In genomic region chr14:33556382-33557121, GRCh38 we compare ENCODE assay signal across 18 cellular contexts.
DNase-seq lines count a peak whose midpoint lies in the region; ATAC-seq and TF ChIP-seq lines count a peak whose summit lies in the region.
"Had no signal": no experiment of that assay in that cellular context is flagged by ENCODE, and none has a peak within 500 bp of the region (broad histone marks: within the 10 kb centered on the region; RNA-seq: fewer than 3 reads in every experiment).

No MANE protein-coding gene starts in this region.

- H3K4me1 Mint-ChIP-seq in T-cell = no peaks in the 10 kb centered on the region
- peaks cover 19% of the 10 kb centered on the region for H3K4me1 Mint-ChIP-seq in type B pancreatic cell (ENCODE audit: unreplicated experiment)
- H3K4me1 Mint-ChIP-seq: immature natural killer cell had no signal

- H3K4me3 ChIP-seq in BE2C (ENCODE audit: low read depth, low read length) (no peak overlapping the region), PC-9 (no peak overlapping the region), left lung (no peak overlapping the region), transverse colon (no peak overlapping the region)
- H3K4me3 ChIP-seq: adrenal gland, vagina had no signal

- in situ Hi-C loops in transverse colon (cut with MboI; ENCODE audit: low pct_ligation_motif_present in 1 of 4, low pct_unique_long_range_greater_than_20kb in 1 of 4, low sequenced_read_pairs in 3 of 4) = no loop called here

- H3K27ac ChIP-seq in PC-9 (peak overlapping the region; percentile 23; the same call in 1 of the 2 replicates), left lung (no peak overlapping the region), transverse colon (no peak overlapping the region)
- H3K27ac ChIP-seq: adrenal gland, vagina had no signal

- H3K9me3 ChIP-seq in BE2C (no peaks in the 10 kb centered on the region), PC-9 (ENCODE audit: insufficient read depth, low read depth) (no peaks in the 10 kb centered on the region), left lung (no peaks in the 10 kb centered on the region), transverse colon (no peaks in the 10 kb centered on the region)
- H3K9me3 ChIP-seq: adrenal gland, vagina had no signal

- POLR2A ChIA-PET in PC-9 (lab: Charles Lee; ENCODE audit: unreplicated experiment) (no interaction called here), T-cell (lab: Charles Lee) (no interaction called here)

- TF ChIP-seq EP300 in transverse colon (IDR thresholded peaks at IDR 0.05; ENCODE audit: low read depth) = no peak

- no peaks in the 10 kb centered on the region for H3K79me2 ChIP-seq in PC-9 (ENCODE audit: low read depth)

- peak; percentile 34 for DNase-seq in BE2C
- peak in 1 of 2 experiments; percentile 79 for DNase-seq in PC-9
- DNase-seq in dedifferentiated amniotic fluid mesenchymal stem cell (ENCODE audit: extremely low spot score) = peak; percentile 24
- no peak for DNase-seq in left lung
- no peak for DNase-seq in T-cell
- no peak for DNase-seq in type B pancreatic cell (ENCODE audit: extremely low spot score, unreplicated experiment)
- no peak for DNase-seq in transverse colon
- DNase-seq: adrenal gland, immature natural killer cell, IMR-90, mesendoderm, NCI-H1930, NCI-H510A, Right ventricle myocardium superior had no signal

- H3K4me1 ChIP-seq in BE2C = peaks cover 40% of the 10 kb centered on the region
- peaks cover 11% of the 10 kb centered on the region; the same call in 1 of the 2 replicates for H3K4me1 ChIP-seq in PC-9 (replicated peaks; ENCODE audit: insufficient read depth)
- H3K4me1 ChIP-seq in left lung = no peaks in the 10 kb centered on the region
- H3K4me1 ChIP-seq in transverse colon = no peaks in the 10 kb centered on the region
- H3K4me1 ChIP-seq: vagina had no signal

- no peak overlapping the region for H3K4me2 ChIP-seq in PC-9

- no peak for TF ChIP-seq POLR2A in GM18505 (IDR thresholded peaks at IDR 0.05; ENCODE audit: borderline replicate concordance, extremely low read depth, insufficient read depth, insufficient read length)
- no peak for TF ChIP-seq POLR2A in transverse colon (IDR thresholded peaks at IDR 0.05)

- H3K27ac Mint-ChIP-seq in T-cell (no peak overlapping the region), type B pancreatic cell (no peak overlapping the region)
- H3K27ac Mint-ChIP-seq: activated T-helper 2 cell treated with anti-CD3 and anti-CD28 coated beads, Interferon-gamma antibody, Interleukin-2, Interleukin-4, amounts not matched to agents 10 μg/mL and 5 μg/mL and 100 μg/mL, durations not matched to agents 14 hours and 24 hours and 36 hours; immature natural killer cell; WTC11 had no signal

- H3K9me2 ChIP-seq in PC-9 (ENCODE audit: insufficient read depth) = no peaks in the 10 kb centered on the region

- H3K36me3 Mint-ChIP-seq in T-cell (no peaks in the 10 kb centered on the region), type B pancreatic cell (no peaks in the 10 kb centered on the region)
- H3K36me3 Mint-ChIP-seq: immature natural killer cell, WTC11 had no signal

- CTCF ChIA-PET in PC-9 (lab: Charles Lee) = no interaction called here
- CTCF ChIA-PET in T-cell (lab: Charles Lee) = no interaction called here

- BruUV-seq in PC-9 (replicated peaks; lab: Mats Ljungman, UMichigan) = no TSS peak

- peak; percentile 24 for ATAC-seq in left lung
- ATAC-seq in T-cell (replicated peaks in 1 of 4) = no peak
- no peak for ATAC-seq in GM18505 (IDR thresholded peaks at IDR 0.05; ENCODE audit: unreplicated experiment)
- ATAC-seq: WTC11 had no signal

- H3F3A ChIP-seq in PC-9 (ENCODE audit: insufficient read depth, low read depth) = no peaks in the 10 kb centered on the region

- H4K20me1 ChIP-seq in PC-9 (ENCODE audit: insufficient read depth) = no peaks in the 10 kb centered on the region

- H3K27me3 Mint-ChIP-seq in T-cell (peaks cover 1 to 3% of the 10 kb centered on the region in 2 donors), type B pancreatic cell (peaks cover 5% of the 10 kb centered on the region)

- no peaks in the 10 kb centered on the region for H3K27me3 ChIP-seq in BE2C
- no peaks in the 10 kb centered on the region for H3K27me3 ChIP-seq in PC-9 (ENCODE audit: insufficient read depth, low read depth)
- H3K27me3 ChIP-seq in left lung = no peaks in the 10 kb centered on the region
- H3K27me3 ChIP-seq in transverse colon = no peaks in the 10 kb centered on the region
- H3K27me3 ChIP-seq: adrenal gland, vagina had no signal

- H3K9me3 Mint-ChIP-seq in T-cell = peaks cover 0 to 3% (median 0%) of the 10 kb centered on the region in 3 donors
- no peaks in the 10 kb centered on the region for H3K9me3 Mint-ChIP-seq in type B pancreatic cell
- H3K9me3 Mint-ChIP-seq: activated T-helper 2 cell treated with anti-CD3 and anti-CD28 coated beads, Interferon-gamma antibody, Interleukin-2, Interleukin-4, amounts not matched to agents 10 μg/mL and 5 μg/mL and 100 μg/mL, durations not matched to agents 14 hours and 24 hours and 36 hours; WTC11 had no signal

- intact Hi-C loops in PC-9 (cut with micrococcal nuclease; ENCODE audit: unreplicated experiment) = no loop called here
- intact Hi-C loops in left lung (cut with DNase I) = no loop called here
- intact Hi-C loops in transverse colon (cut with DNase I; ENCODE audit: low total_unique reads) = no loop called here

- no peak for TF ChIP-seq CTCF in BE2C (IDR thresholded peaks at IDR 0.05; ENCODE audit: low read depth, low read length)
- no peak for TF ChIP-seq CTCF in PC-9 (conservative IDR thresholded peaks at IDR 0.05)
- TF ChIP-seq CTCF in left lung (IDR thresholded peaks at IDR 0.05) = no peak
- no peak for TF ChIP-seq CTCF in type B pancreatic cell (conservative IDR thresholded peaks at IDR 0.05)
- no peak for TF ChIP-seq CTCF in transverse colon (IDR thresholded peaks at IDR 0.05)

- H2AFZ ChIP-seq in PC-9 = no peak overlapping the region

- H3K36me3 ChIP-seq in BE2C = no peaks in the 10 kb centered on the region
- no peaks in the 10 kb centered on the region for H3K36me3 ChIP-seq in PC-9 (ENCODE audit: low read depth)
- H3K36me3 ChIP-seq in left lung = no peaks in the 10 kb centered on the region
- H3K36me3 ChIP-seq in transverse colon = no peaks in the 10 kb centered on the region
- H3K36me3 ChIP-seq: adrenal gland, vagina had no signal

- WGBS in transverse colon (ENCODE audit: low coverage in 1 of 2), 2 donors = 81 to 85% methylated on average over 2 of the region's 2 CpGs

- no peak overlapping the region for H3K4me3 Mint-ChIP-seq in T-cell
- H3K4me3 Mint-ChIP-seq in type B pancreatic cell = no peak overlapping the region
- H3K4me3 Mint-ChIP-seq: immature natural killer cell, WTC11 had no signal

Comparison
In these comparisons a context has a peak if more than half of its experiments do, and no peak if none do; other contexts are left out.
1. DNase-seq: peak in BE2C (single experiment) and dedifferentiated amniotic fluid mesenchymal stem cell (single experiment); none in left lung (0 of 2), T-cell (0 of 34), type B pancreatic cell (single experiment) and transverse colon (single experiment).